1 cellular context compared by ENCODE assay signal in genomic region chr2:74267068-74267467, GRCh38.
TF ChIP-seq lines count a peak whose summit lies in the region.

No MANE protein-coding gene starts in this region.

TF ChIP-seq in K562, 482 proteins besides CTCF, POLR2A, EP300 and RAD21 (continued from another document and continues in another):
- TF ChIP-seq CHD7 (IDR thresholded peaks at IDR 0.05; ENCODE audit: low read depth, low read length) (no peak), JUN (IDR thresholded peaks at IDR 0.05; ENCODE audit: borderline replicate concordance, low read depth, low read length) (no peak), JUN (CRISPR knock-in tag; IDR thresholded peaks at IDR 0.05; ENCODE audit: borderline replicate concordance) (no peak), UBTF (IDR thresholded peaks at IDR 0.05; ENCODE audit: borderline replicate concordance in 1 of 2, low read depth in 2 of 2, low read length in 2 of 2) (no peak), FOXM1 (IDR thresholded peaks at IDR 0.05; ENCODE audit: low read depth) (no peak), FOXM1 (CRISPR knock-in tag; IDR thresholded peaks at IDR 0.05; ENCODE audit: low read depth) (no peak), ZMIZ1 (IDR thresholded peaks at IDR 0.05; ENCODE audit: low read depth in 2 of 2, low read length in 2 of 2) (no peak), HLTF (IDR thresholded peaks at IDR 0.05) (no peak), ZNF121 (CRISPR knock-in tag; conservative IDR thresholded peaks at IDR 0.05) (no peak), REST (CRISPR knock-in tag; IDR thresholded peaks at IDR 0.05; ENCODE audit: low read depth) (no peak), STAT5A (IDR thresholded peaks at IDR 0.05; ENCODE audit: borderline replicate concordance, low read length) (peak; percentile 79), CBFA2T3 (IDR thresholded peaks at IDR 0.05) (0 out of 2 replicates have a peak, but pooled peaks have one; percentile 5), STAT6 (CRISPR knock-in tag; IDR thresholded peaks at IDR 0.05) (no peak), ZNF408 (CRISPR knock-in tag; IDR thresholded peaks at IDR 0.05; ENCODE audit: low read depth) (no peak), MAFF (IDR thresholded peaks at IDR 0.05; ENCODE audit: low read length) (no peak), SMC3 (conservative IDR thresholded peaks at IDR 0.05; ENCODE audit: insufficient read depth, low read depth, low read length) (peak; percentile 49; the same call in 1 of the 2 replicates), POU5F1 (IDR thresholded peaks at IDR 0.05; ENCODE audit: borderline replicate concordance, low read depth, low read length, partially characterized antibody) (no peak), AFF1 (IDR thresholded peaks at IDR 0.05; ENCODE audit: low read depth in 1 of 2, partially characterized antibody in 2 of 2) (no peak), TOE1 (IDR thresholded peaks at IDR 0.05; ENCODE audit: borderline replicate concordance) (no peak), TOE1 (CRISPR knock-in tag; IDR thresholded peaks at IDR 0.05; ENCODE audit: borderline replicate concordance, low read depth) (no peak), SETDB1 (IDR thresholded peaks at IDR 0.05; ENCODE audit: low read length) (no peak), NELFE (IDR thresholded peaks at IDR 0.05; ENCODE audit: insufficient read depth, insufficient read length) (no peak), ZEB2 (IDR thresholded peaks at IDR 0.05) (0 out of 2 replicates have a peak, but pooled peaks have one; percentile 29), MTF1 (CRISPR knock-in tag; IDR thresholded peaks at IDR 0.05; ENCODE audit: borderline replicate concordance) (no peak)
